ENCODE assay signal across 9 cellular contexts in the genomic region with DNA sequence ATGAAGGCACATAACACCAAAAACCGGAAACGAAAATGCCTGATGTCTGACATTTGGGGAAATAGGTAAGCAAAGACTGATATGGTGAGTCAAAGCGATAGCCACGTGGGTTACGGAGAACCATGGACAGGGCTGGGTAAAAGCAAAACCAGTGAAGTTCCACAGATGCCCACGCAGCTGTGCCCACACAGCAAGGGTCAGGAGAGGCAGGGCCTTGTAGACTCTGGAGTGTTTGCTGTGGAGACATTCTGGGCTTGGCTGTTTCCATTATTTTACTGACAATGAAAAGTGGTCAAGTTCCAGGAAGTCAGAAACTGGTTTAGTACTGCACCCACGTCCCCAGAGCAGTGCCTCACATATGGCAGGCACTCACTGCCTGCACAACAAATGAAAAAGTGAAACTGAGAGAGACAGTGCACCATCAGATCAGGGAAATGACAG.
DNase-seq lines count a peak whose midpoint lies in the region; ATAC-seq lines count a peak whose summit lies in the region.
"Had no signal": no experiment of that assay in that cellular context is flagged by ENCODE, and none has a peak within 500 bp of the region (broad histone marks: within the 10 kb centered on the region; RNA-seq: fewer than 3 reads in every experiment).

No MANE protein-coding gene starts in this region.

- DNase-seq in stimulated activated CD4-positive, alpha-beta T cell treated with anti-CD3 and anti-CD28 coated beads, Interleukin-15, amount 100 ng/mL, for 48 hours (ENCODE audit: low read depth in 2 of 2), result peak; percentile 22 to 43
- no peak for DNase-seq in DMS 273 (lab: John Stamatoyannopoulos, UW; ENCODE audit: unreplicated experiment)
- DNase-seq in NCI-H2107 (lab: John Stamatoyannopoulos, UW), result no peak
- no peak for DNase-seq in NK-92 (lab: John Stamatoyannopoulos, UW; ENCODE audit: unreplicated experiment)
- DNase-seq in GM03348 (ENCODE audit: low spot score), result no peak
- DNase-seq: NCI-H510A treated with DMSO at 0.1 percent for 48 hours had no signal

- peak; percentile 75 for ATAC-seq in GM18858 (IDR thresholded peaks at IDR 0.05; ENCODE audit: unreplicated experiment)
- ATAC-seq in GM21576 (IDR thresholded peaks at IDR 0.05; ENCODE audit: unreplicated experiment), result peak; percentile 82
- ATAC-seq in HG03571 (IDR thresholded peaks at IDR 0.05; ENCODE audit: unreplicated experiment), result peak; percentile 93

Comparison
In these comparisons a context has a peak if more than half of its experiments do, and no peak if none do; other contexts are left out.
1. DNase-seq: peak in stimulated activated CD4-positive, alpha-beta T cell treated with anti-CD3 and anti-CD28 coated beads, Interleukin-15, amount 100 ng/mL, for 48 hours (2 of 2); none in DMS 273 (single experiment), NCI-H2107 (single experiment), NK-92 (single experiment) and GM03348 (single experiment).
2. Peak in every context shown above with its lines, with median percentiles within 50 percentile points of each other: ATAC-seq.